Comparison of ENCODE assay signal across 13 cellular contexts in genomic region chr18:74459877-74460276, GRCh38. TPM values are rescaled to one million over a fixed set of nuclear protein-coding genes. Genes with fewer than 3 reads are reported as not detected.
DNase-seq lines count a peak whose midpoint lies in the region; ATAC-seq and TF ChIP-seq lines count a peak whose summit lies in the region.
"Had no signal": no experiment of that assay in that cellular context is flagged by ENCODE, and none has a peak within 500 bp of the region (broad histone marks: within the 10 kb centered on the region; RNA-seq: fewer than 3 reads in every experiment).

No MANE protein-coding gene starts in this region.

- H3K9ac ChIP-seq in BLaER1, result peak overlapping the region; percentile 8; the same call in 1 of the 2 replicates

- H3K4me1 ChIP-seq in BLaER1, result peaks cover 54% of the 10 kb centered on the region
- H3K4me1 ChIP-seq: SJSA1 had no signal

- H3K27ac Mint-ChIP-seq in osteocyte (ENCODE audit: unreplicated experiment), result no peak overlapping the region

- H3K27ac ChIP-seq in BLaER1, result peak overlapping the region; percentile 50
- H3K27ac ChIP-seq: SJSA1 had no signal

- ATAC-seq in HG03045 (IDR thresholded peaks at IDR 0.05; ENCODE audit: unreplicated experiment) (no peak), GM18907 (IDR thresholded peaks at IDR 0.05; ENCODE audit: unreplicated experiment) (no peak)

- H3K4me3 Mint-ChIP-seq in osteocyte (ENCODE audit: unreplicated experiment), result no peak overlapping the region

- H3K4me2 ChIP-seq in BLaER1, result peak overlapping the region; percentile 87

- no peaks in the 10 kb centered on the region for H3K9me3 Mint-ChIP-seq in osteocyte (ENCODE audit: unreplicated experiment)

- H3K36me3 Mint-ChIP-seq in osteocyte (ENCODE audit: unreplicated experiment), result no peaks in the 10 kb centered on the region

- H3K9me3 ChIP-seq in BLaER1, result peaks cover 7% of the 10 kb centered on the region; the same call in 1 of the 2 replicates
- H3K9me3 ChIP-seq: SJSA1 had no signal

- H3K27me3 Mint-ChIP-seq in osteocyte (ENCODE audit: unreplicated experiment), result peaks cover 52% of the 10 kb centered on the region

- H3K27me3 ChIP-seq in BLaER1, result peaks cover 30% of the 10 kb centered on the region

- TF ChIP-seq CTCF in epithelial cell of proximal tubule (conservative IDR thresholded peaks at IDR 0.05; ENCODE audit: low read depth, low read length), result peak; percentile 37
- peak; percentile 13 for TF ChIP-seq CTCF in osteocyte (IDR thresholded peaks at IDR 0.05)

- no peaks in the 10 kb centered on the region for H4K20me1 ChIP-seq in BLaER1

- H3K36me3 ChIP-seq in BLaER1, result peaks cover 2% of the 10 kb centered on the region; the same call in 1 of the 2 replicates
- H3K36me3 ChIP-seq: SJSA1 had no signal

- H3K4me1 Mint-ChIP-seq in osteocyte (ENCODE audit: unreplicated experiment), result peaks cover 6% of the 10 kb centered on the region

- DNase-seq in OCI-M1 (lab: John Stamatoyannopoulos, UW), result peak; percentile 11
- DNase-seq in epithelial cell of proximal tubule (ENCODE audit: low read depth), result no peak
- peak; percentile 57 for DNase-seq in osteocyte (ENCODE audit: extremely low spot score, unreplicated experiment)
- no peak for DNase-seq in activated naive CD4-positive, alpha-beta T cell (lab: John Stamatoyannopoulos, UW)
- no peak for DNase-seq in NCI-H2227 (lab: John Stamatoyannopoulos, UW; ENCODE audit: unreplicated experiment)
- DNase-seq: activated CD4-positive, alpha-beta T cell treated with anti-CD3 and anti-CD28 coated beads, Interleukin-2, amount 50 U/mL, for 1 hour; Calu3; cortex of kidney; stimulated activated naive CD4-positive, alpha-beta T cell had no signal

- H3K4me3 ChIP-seq in BLaER1 (no peak overlapping the region), epithelial cell of proximal tubule (ENCODE audit: low read depth, low read length) (no peak overlapping the region)
- H3K4me3 ChIP-seq: SJSA1 had no signal

RNA-seq across cellular contexts. Expression of gene DIPK1C, which starts 2.8 kb away (rescaled TPM):
- total RNA-seq in epithelial cell of proximal tubule (not detected in 2 replicates), osteocyte (not detected in 2 replicates)
- total RNA-seq: Calu3, SJSA1 had no signal

RNA-seq across cellular contexts. Expression of gene CNDP2, which starts 36.3 kb away (rescaled TPM):
- total RNA-seq in epithelial cell of proximal tubule (171 and 198 TPM in 2 replicates), osteocyte (75.2 and 78.8 TPM in 2 replicates)

Comparison
In these comparisons a context has a peak if more than half of its experiments do, and no peak if none do; other contexts are left out.
1. DNase-seq: peak in OCI-M1 (single experiment) and osteocyte (single experiment); none in epithelial cell of proximal tubule (single experiment), activated naive CD4-positive, alpha-beta T cell (0 of 4) and NCI-H2227 (single experiment).